In the genomic region with DNA sequence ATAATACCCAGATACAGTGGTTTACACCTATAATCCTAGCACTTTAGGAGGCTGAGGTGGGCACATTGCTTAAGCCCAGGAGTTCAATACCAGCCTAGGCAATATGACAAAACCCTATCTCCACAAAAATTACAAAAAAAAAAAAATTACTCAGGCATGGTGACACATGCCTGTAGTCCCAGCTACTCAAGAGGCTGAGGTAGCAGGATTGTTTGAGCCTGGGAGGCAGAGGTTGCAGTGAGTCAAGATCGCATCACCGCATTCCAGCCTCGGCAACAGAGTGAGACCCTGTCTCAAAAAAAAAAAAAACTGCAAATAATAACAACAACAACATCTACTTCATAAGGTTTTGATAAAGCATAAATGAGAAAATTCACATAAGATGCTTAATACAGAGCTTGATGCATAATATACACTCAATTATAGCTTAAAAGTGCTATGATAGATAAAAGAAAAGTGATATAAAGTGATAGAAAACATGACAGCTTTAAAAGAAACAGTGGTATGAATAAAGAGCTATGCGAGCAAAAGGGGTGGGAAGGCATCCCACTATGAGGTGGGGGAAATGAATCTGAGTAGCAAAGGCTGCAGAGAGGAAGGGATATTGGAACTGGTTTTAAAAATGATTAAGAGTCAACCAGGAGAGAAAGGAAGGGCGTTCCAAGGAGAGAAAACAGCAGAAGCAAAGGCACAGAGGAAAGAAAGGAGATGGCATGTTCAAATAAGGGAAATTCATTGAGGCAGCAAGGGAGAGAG, we compare ENCODE assay signal across 16 cellular contexts.
DNase-seq lines count a peak whose midpoint lies in the region; ATAC-seq and FAIRE-seq lines count a peak whose summit lies in the region.
"Had no signal": no experiment of that assay in that cellular context is flagged by ENCODE, and none has a peak within 500 bp of the region (broad histone marks: within the 10 kb centered on the region; RNA-seq: fewer than 3 reads in every experiment).

No MANE protein-coding gene starts in this region.

- DNase-seq in ELF-1 (ENCODE audit: low read depth, low spot score) (peak; percentile 10), RCC 7860 (ENCODE audit: low spot score) (peak; percentile 76), dermis blood vessel endothelial cell (peak; percentile 13), myocyte (ENCODE audit: low read depth) (peak; percentile 19), T-helper 2 cell (no peak)
- no peak for DNase-seq in stimulated activated naive CD8-positive, alpha-beta T cell treated with anti-CD3 and anti-CD28 coated beads, Interleukin-15, Interleukin-2, amounts not matched to agents 100 U/mL and 50 U/mL, for 24 hours
- DNase-seq in stimulated activated CD4-positive, alpha-beta T cell treated with anti-CD3 and anti-CD28 coated beads, Interleukin-12 subunit alpha, Interleukin-12 subunit beta, amount 100 ng/mL, for 4 hours, result no peak
- DNase-seq: activated CD8-positive, alpha-beta T cell treated with anti-CD3 and anti-CD28 coated beads for 36 hours; dorsolateral prefrontal cortex; Kasumi-1; lower lobe of right lung; NCI-H1930; NCI-H524 had no signal

- FAIRE-seq in RCC 7860 (lab: Jason Lieb, UNC), result peak; percentile 92
- FAIRE-seq: GM19239 had no signal

- no peak for ATAC-seq in stimulated activated naive CD8-positive, alpha-beta T cell treated with anti-CD3 and anti-CD28 coated beads, Interleukin-15, Interleukin-2, amounts not matched to agents 100 U/mL and 50 U/mL, for 24 hours
- ATAC-seq in GM18867 (IDR thresholded peaks at IDR 0.05; ENCODE audit: unreplicated experiment), result no peak
- ATAC-seq: activated CD8-positive, alpha-beta T cell treated with anti-CD3 and anti-CD28 coated beads for 36 hours; activated T-helper 17 cell treated with anti-CD3 and anti-CD28 coated beads, Interleukin-2, amount 50 U/mL, for 72 hours; lower lobe of right lung had no signal

Comparison
In these comparisons a context has a peak if more than half of its experiments do, and no peak if none do; other contexts are left out.
1. DNase-seq: peak in ELF-1 (single experiment), RCC 7860 (single experiment), dermis blood vessel endothelial cell (single experiment) and myocyte (single experiment); none in stimulated activated naive CD8-positive, alpha-beta T cell treated with anti-CD3 and anti-CD28 coated beads, Interleukin-15, Interleukin-2, amounts not matched to agents 100 U/mL and 50 U/mL, for 24 hours (single experiment), T-helper 2 cell (0 of 5) and stimulated activated CD4-positive, alpha-beta T cell treated with anti-CD3 and anti-CD28 coated beads, Interleukin-12 subunit alpha, Interleukin-12 subunit beta, amount 100 ng/mL, for 4 hours (single experiment).